ENCODE assay signal across 17 cellular contexts in the genomic region with DNA sequence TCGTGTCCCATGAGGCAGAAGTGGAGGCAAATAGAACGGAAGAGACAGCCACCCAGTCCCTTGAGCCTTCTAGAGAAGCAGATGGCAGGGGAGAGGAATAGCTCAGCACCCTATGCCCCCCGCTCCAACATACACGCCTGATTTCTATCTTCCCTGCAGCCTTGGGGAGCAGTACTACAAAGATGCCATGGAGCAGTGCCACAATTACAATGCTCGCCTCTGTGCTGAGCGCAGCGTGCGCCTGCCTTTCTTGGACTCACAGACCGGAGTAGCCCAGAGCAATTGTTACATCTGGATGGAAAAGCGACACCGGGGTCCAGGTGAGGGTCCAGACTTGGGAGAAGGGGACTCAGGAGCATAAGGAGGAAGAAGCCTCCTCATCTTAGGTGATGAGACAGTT. TPM values are rescaled to one million over a fixed set of nuclear protein-coding genes. Genes with fewer than 3 reads are reported as not detected.
DNase-seq lines count a peak whose midpoint lies in the region; ATAC-seq, FAIRE-seq and TF ChIP-seq lines count a peak whose summit lies in the region.
"Had no signal": no experiment of that assay in that cellular context is flagged by ENCODE, and none has a peak within 500 bp of the region (broad histone marks: within the 10 kb centered on the region; RNA-seq: fewer than 3 reads in every experiment).

No MANE protein-coding gene starts in this region.

- H3K4me3 ChIP-seq in H7 (ENCODE audit: insufficient read depth, low read depth, low read length): no peak overlapping the region
- H3K4me3 ChIP-seq: PC-9, SJCRH30 had no signal

- H3K9me3 Mint-ChIP-seq in activated T-cell treated with anti-CD3 and anti-CD28 coated beads, Interleukin-2, amount 50 U/mL, for 24 hours: no peaks in the 10 kb centered on the region

- no peak for FAIRE-seq in GM12891 (lab: Jason Lieb, UNC)
- FAIRE-seq: GM12892 had no signal

- no peak for DNase-seq in activated T-cell treated with anti-CD3 and anti-CD28 coated beads, Interleukin-2, amount 50 U/mL, for 24 hours
- DNase-seq in activated T-cell treated with anti-CD3 and anti-CD28 coated beads for 4 hours (no peak), T-helper 17 cell (no peak), medulla oblongata (ENCODE audit: extremely low spot score) (peak; percentile 65), superior temporal gyrus (ENCODE audit: extremely low spot score) (peak; percentile 67), H7 (no peak), GM12891 (ENCODE audit: insufficient read length, low spot score) (no peak)
- DNase-seq: 8988T, DMS 273 treated with DMSO at 0.1 percent for 48 hours, GDM1, HCEC 1CT, NCI-H1930, NCI-H82, PC-9, SJCRH30 had no signal

- H3K4me3 Mint-ChIP-seq in activated T-cell treated with anti-CD3 and anti-CD28 coated beads, Interleukin-2, amount 50 U/mL, for 24 hours: no peak overlapping the region
- no peak overlapping the region for H3K4me3 Mint-ChIP-seq in T-helper 17 cell

- H3K27ac Mint-ChIP-seq in activated T-cell treated with anti-CD3 and anti-CD28 coated beads, Interleukin-2, amount 50 U/mL, for 24 hours: peak overlapping the region; percentile 69
- H3K27ac Mint-ChIP-seq in T-helper 17 cell: peak overlapping the region; percentile 90

- no peak for ATAC-seq in T-helper 17 cell
- no peak for ATAC-seq in HG03039 (IDR thresholded peaks at IDR 0.05; ENCODE audit: unreplicated experiment)

- peaks cover 28% of the 10 kb centered on the region for H3K4me1 Mint-ChIP-seq in activated T-cell treated with anti-CD3 and anti-CD28 coated beads, Interleukin-2, amount 50 U/mL, for 24 hours (ENCODE audit: low read depth)
- peaks cover 19% of the 10 kb centered on the region for H3K4me1 Mint-ChIP-seq in T-helper 17 cell

- no peak for TF ChIP-seq POLR2A in GM12891 (IDR thresholded peaks at IDR 0.05; ENCODE audit: low read depth, low read length)

- no peaks in the 10 kb centered on the region for H3K9me3 ChIP-seq in T-helper 17 cell (ENCODE audit: control insufficient read depth, low read length, poor library complexity, severe bottlenecking)
- H3K9me3 ChIP-seq: SJCRH30 had no signal

- H3K36me3 Mint-ChIP-seq in activated T-cell treated with anti-CD3 and anti-CD28 coated beads, Interleukin-2, amount 50 U/mL, for 24 hours (ENCODE audit: low read depth): peaks cover 77% of the 10 kb centered on the region
- peaks cover 2% of the 10 kb centered on the region for H3K36me3 Mint-ChIP-seq in T-helper 17 cell (ENCODE audit: low read depth)

- H3K36me3 ChIP-seq in H7 (replicated peaks; ENCODE audit: control insufficient read depth, insufficient read depth, low read length): peaks cover 33% of the 10 kb centered on the region

- no peaks in the 10 kb centered on the region for H3K27me3 ChIP-seq in H7 (ENCODE audit: control insufficient read depth, insufficient read depth, low read length)
- H3K27me3 ChIP-seq: SJCRH30 had no signal

- no peaks in the 10 kb centered on the region for H3K27me3 Mint-ChIP-seq in activated T-cell treated with anti-CD3 and anti-CD28 coated beads, Interleukin-2, amount 50 U/mL, for 24 hours
- no peaks in the 10 kb centered on the region for H3K27me3 Mint-ChIP-seq in T-helper 17 cell

TF ChIP-seq in GM12891, 5 proteins besides CTCF, POLR2A, EP300 and RAD21:
- TF ChIP-seq PAX5 (IDR thresholded peaks at IDR 0.05; ENCODE audit: insufficient read depth, low read length, severe bottlenecking) (no peak), TAF1 (IDR thresholded peaks at IDR 0.05; ENCODE audit: low read depth, low read length) (no peak), POLR2AphosphoS5 (IDR thresholded peaks at IDR 0.05; ENCODE audit: low read depth, low read length) (no peak)
TF ChIP-seq in GM12891: peak in this region for 0.

RNA-seq across cellular contexts. Expression of a gene that starts 6.6 kb away (rescaled TPM):
- total RNA-seq in T-helper 17 cell: 10 to 100 TPM; 49.1 to 62.6 TPM
- total RNA-seq in H7 (2014; rRNA removed; shearing (Covaris generic)): 65.2 and 69.2 TPM in 2 replicates
- 29.9 TPM for polyA plus RNA-seq in GM12891 (2012; ENCODE audit: low read depth, missing spikeins)

RNA-seq across cellular contexts. Expression of a gene that starts 14.3 kb away (rescaled TPM):
- total RNA-seq in T-helper 17 cell: under 1 TPM; 0.21 to 0.45 TPM
- 0.35 and 0.70 TPM in 2 replicates for total RNA-seq in H7 (2014; rRNA removed; shearing (Covaris generic))
- 0.53 TPM for polyA plus RNA-seq in GM12891 (2012; ENCODE audit: low read depth, missing spikeins)

RNA-seq across cellular contexts. Expression of a gene that starts 25.6 kb away (rescaled TPM):
- total RNA-seq in T-helper 17 cell: under 1 TPM in 1 of 2 donors, not detected in 1; 0.55 TPM
- total RNA-seq in H7 (2014; rRNA removed; shearing (Covaris generic)): 0.97 and 1.2 TPM in 2 replicates
- polyA plus RNA-seq in GM12891 (2012; ENCODE audit: low read depth, missing spikeins): 0.32 TPM

RNA-seq across cellular contexts. Expression of a gene that starts 42.2 kb away (rescaled TPM):
- 10 to 100 TPM; 57.7 to 61.6 TPM for total RNA-seq in T-helper 17 cell
- 0.73 and 0.81 TPM in 2 replicates for total RNA-seq in H7 (2014; rRNA removed; shearing (Covaris generic))
- polyA plus RNA-seq in GM12891 (2012; ENCODE audit: low read depth, missing spikeins): 15.8 TPM

RNA-seq across cellular contexts. Expression of a gene that starts 46.2 kb away (rescaled TPM):
- 10 to 100 TPM; 29.2 to 37.5 TPM for total RNA-seq in T-helper 17 cell
- total RNA-seq in H7 (2014; rRNA removed; shearing (Covaris generic)): 24.5 and 37.1 TPM in 2 replicates
- 14.3 TPM for polyA plus RNA-seq in GM12891 (2012; ENCODE audit: low read depth, missing spikeins)

Comparison
In these comparisons a context has a peak if more than half of its experiments do, and no peak if none do; other contexts are left out.
1. DNase-seq: peak in medulla oblongata (single experiment) and superior temporal gyrus (single experiment); none in activated T-cell treated with anti-CD3 and anti-CD28 coated beads, Interleukin-2, amount 50 U/mL, for 24 hours (single experiment), activated T-cell treated with anti-CD3 and anti-CD28 coated beads for 4 hours (single experiment), T-helper 17 cell (0 of 3), H7 (single experiment) and GM12891 (single experiment).